26 cellular contexts compared by ENCODE assay signal in genomic region chr4:119728185-119728584, GRCh38.
"Had no signal": no experiment of that assay in that cellular context is flagged by ENCODE, and none has a peak within 500 bp of the region (broad histone marks: within the 10 kb centered on the region; RNA-seq: fewer than 3 reads in every experiment).

No MANE protein-coding gene starts in this region.

- H3K27ac Mint-ChIP-seq: activated CD4-positive, alpha-beta T cell treated with anti-CD3 and anti-CD28 coated beads for 36 hours; activated CD8-positive, alpha-beta memory T cell treated with anti-CD3 and anti-CD28 coated beads, Interleukin-2, amount 10 ng/mL, durations not matched to agents 7 days and 5 days; activated CD8-positive, alpha-beta T cell treated with anti-CD3 and anti-CD28 coated beads, Interleukin-2, amount 10 ng/mL, durations not matched to agents 7 days and 5 days; activated naive CD4-positive, alpha-beta T cell treated with anti-CD3 and anti-CD28 coated beads, Interleukin-2, amount 50 U/mL, for 24 hours; activated naive CD8-positive, alpha-beta T cell treated with anti-CD3 and anti-CD28 coated beads, Interleukin-2, amount 50 U/mL, for 24 hours; activated T-helper 2 cell treated with anti-CD3 and anti-CD28 coated beads, Interferon-gamma antibody, Interleukin-2, Interleukin-4, amounts not matched to agents 10 μg/mL and 5 μg/mL and 100 μg/mL, durations not matched to agents 14 hours and 24 hours and 36 hours; effector memory CD8-positive, alpha-beta T cell; T-helper 2 cell treated with Interferon-gamma antibody and Interleukin-4, amounts not matched to agents 5 μg/mL and 100 μg/mL, for 36 hours had no signal

- H3K27ac ChIP-seq: colonic mucosa, dorsolateral prefrontal cortex, right atrium auricular region, testis, vagina had no signal

- H3K9me3 Mint-ChIP-seq: activated naive CD8-positive, alpha-beta T cell treated with anti-CD3 and anti-CD28 coated beads, Interleukin-2, amount 50 U/mL, for 24 hours; activated T-helper 2 cell treated with anti-CD3 and anti-CD28 coated beads, Interferon-gamma antibody, Interleukin-2, Interleukin-4, amounts not matched to agents 10 μg/mL and 5 μg/mL and 100 μg/mL, durations not matched to agents 14 hours and 24 hours and 36 hours; T-helper 2 cell treated with Interferon-gamma antibody and Interleukin-4, amounts not matched to agents 5 μg/mL and 100 μg/mL, for 36 hours had no signal

- H3K27me3 ChIP-seq: body of pancreas, colonic mucosa, dorsolateral prefrontal cortex, gastrocnemius medialis, right atrium auricular region, testis, upper lobe of left lung, vagina had no signal

- H3K4me3 Mint-ChIP-seq: activated CD4-positive, alpha-beta T cell treated with anti-CD3 and anti-CD28 coated beads for 36 hours; activated CD8-positive, alpha-beta memory T cell treated with anti-CD3 and anti-CD28 coated beads, Interleukin-2, amount 10 ng/mL, durations not matched to agents 7 days and 5 days; activated CD8-positive, alpha-beta T cell treated with anti-CD3 and anti-CD28 coated beads, Interleukin-2, amount 10 ng/mL, durations not matched to agents 7 days and 5 days; activated naive CD4-positive, alpha-beta T cell treated with anti-CD3 and anti-CD28 coated beads, Interleukin-2, amount 50 U/mL, for 24 hours; activated naive CD8-positive, alpha-beta T cell treated with anti-CD3 and anti-CD28 coated beads, Interleukin-2, amount 50 U/mL, for 24 hours; effector memory CD8-positive, alpha-beta T cell; T-helper 2 cell treated with Interferon-gamma antibody and Interleukin-4, amounts not matched to agents 5 μg/mL and 100 μg/mL, for 36 hours had no signal

- H3K36me3 ChIP-seq: colonic mucosa, gastrocnemius medialis, left ventricle myocardium inferior, right atrium auricular region, upper lobe of left lung, vagina had no signal

- H3K27me3 Mint-ChIP-seq: activated CD4-positive, alpha-beta T cell treated with anti-CD3 and anti-CD28 coated beads for 36 hours; activated CD8-positive, alpha-beta memory T cell treated with anti-CD3 and anti-CD28 coated beads, Interleukin-2, amount 10 ng/mL, durations not matched to agents 7 days and 5 days; activated naive CD8-positive, alpha-beta T cell treated with anti-CD3 and anti-CD28 coated beads, Interleukin-2, amount 50 U/mL, for 24 hours; effector memory CD8-positive, alpha-beta T cell had no signal

- H3K36me3 Mint-ChIP-seq: activated CD8-positive, alpha-beta memory T cell treated with anti-CD3 and anti-CD28 coated beads, Interleukin-2, amount 10 ng/mL, durations not matched to agents 7 days and 5 days; activated naive CD4-positive, alpha-beta T cell treated with anti-CD3 and anti-CD28 coated beads, Interleukin-2, amount 50 U/mL, for 24 hours had no signal

- H3K9me3 ChIP-seq: body of pancreas, colonic mucosa, gastrocnemius medialis, right atrium auricular region, testis, upper lobe of left lung, vagina had no signal

- H3K4me1 Mint-ChIP-seq: activated CD4-positive, alpha-beta T cell treated with anti-CD3 and anti-CD28 coated beads for 36 hours; activated CD8-positive, alpha-beta memory T cell treated with anti-CD3 and anti-CD28 coated beads, Interleukin-2, amount 10 ng/mL, durations not matched to agents 7 days and 5 days; activated naive CD4-positive, alpha-beta T cell treated with anti-CD3 and anti-CD28 coated beads, Interleukin-2, amount 50 U/mL, for 24 hours; activated naive CD8-positive, alpha-beta T cell treated with anti-CD3 and anti-CD28 coated beads, Interleukin-2, amount 50 U/mL, for 24 hours had no signal

- DNase-seq: activated CD4-positive, alpha-beta T cell treated with anti-CD3 and anti-CD28 coated beads for 36 hours; activated CD4-positive, CD25-positive, alpha-beta regulatory T cell; activated CD8-positive, alpha-beta memory T cell treated with anti-CD3 and anti-CD28 coated beads, Interleukin-2, amount 10 ng/mL, durations not matched to agents 7 days and 5 days; activated CD8-positive, alpha-beta T cell treated with anti-CD3 and anti-CD28 coated beads, Interleukin-2, amount 10 ng/mL, durations not matched to agents 7 days and 5 days; activated naive CD8-positive, alpha-beta T cell treated with anti-CD3 and anti-CD28 coated beads, Interleukin-2, amount 50 U/mL, for 24 hours; activated T-cell treated with anti-CD3 and anti-CD28 coated beads, Interleukin-2, amount 50 U/mL, for 48 hours; body of pancreas; colonic mucosa; dorsolateral prefrontal cortex; effector memory CD8-positive, alpha-beta T cell; gastrocnemius medialis; glutamatergic neuron; islet precursor cell; left ventricle myocardium inferior; stimulated activated CD4-positive, alpha-beta T cell treated with anti-CD3 and anti-CD28 coated beads, Interleukin-15, amount 100 ng/mL, for 24 hours; stimulated activated CD4-positive, alpha-beta T cell treated with anti-CD3 and anti-CD28 coated beads, Interleukin-2, amount 100 ng/mL, for 24 hours; stimulated activated naive CD4-positive, alpha-beta T cell treated with Interleukin-2 at 50 U/mL for 16 hours; T-helper 1 cell; testis; upper lobe of left lung had no signal

- H3K4me3 ChIP-seq: body of pancreas, colonic mucosa, dorsolateral prefrontal cortex, gastrocnemius medialis, left ventricle myocardium inferior, right atrium auricular region, smooth muscle cell, testis, upper lobe of left lung, vagina had no signal

- H3K4me2 ChIP-seq: smooth muscle cell had no signal
